In genomic region chrX:110436497-110436896, GRCh38 we compare ENCODE assay signal across 21 cellular contexts.
"Had no signal": no experiment of that assay in that cellular context is flagged by ENCODE, and none has a peak within 500 bp of the region (broad histone marks: within the 10 kb centered on the region; RNA-seq: fewer than 3 reads in every experiment).

No MANE protein-coding gene starts in this region.

- H3K4me3 Mint-ChIP-seq: naive thymus-derived CD4-positive, alpha-beta T cell; nephron progenitor cell; stimulated activated naive B cell treated with anti-CD40 and anti-IgM and Interleukin-4, amounts not matched to agents 10 μg/mL and 1 μg/mL and 100 μg/mL, for 72 hours had no signal

- H3K9me3 Mint-ChIP-seq: naive thymus-derived CD4-positive, alpha-beta T cell; nephron progenitor cell; stimulated activated naive B cell treated with anti-CD40 and anti-IgM and Interleukin-4, amounts not matched to agents 10 μg/mL and 1 μg/mL and 100 μg/mL, for 72 hours had no signal

- H2AFZ ChIP-seq: hepatocyte had no signal

- H3K36me3 Mint-ChIP-seq: naive thymus-derived CD4-positive, alpha-beta T cell; stimulated activated naive B cell treated with anti-CD40 and anti-IgM and Interleukin-4, amounts not matched to agents 10 μg/mL and 1 μg/mL and 100 μg/mL, for 72 hours had no signal

- H3K4me3 ChIP-seq: colonic mucosa, esophagus squamous epithelium, hepatocyte, lung, sigmoid colon, skin epidermis, stomach, thoracic aorta, transverse colon had no signal

- H3K79me2 ChIP-seq: hepatocyte had no signal

- H3K27me3 ChIP-seq: colonic mucosa, esophagus squamous epithelium, hepatocyte, transverse colon had no signal

- H3K27ac Mint-ChIP-seq: naive thymus-derived CD4-positive, alpha-beta T cell; nephron progenitor cell; stimulated activated naive B cell treated with anti-CD40 and anti-IgM and Interleukin-4, amounts not matched to agents 10 μg/mL and 1 μg/mL and 100 μg/mL, for 72 hours had no signal

- H3K9me3 ChIP-seq: colonic mucosa, esophagus squamous epithelium, sigmoid colon, stomach, thoracic aorta, transverse colon had no signal

- ATAC-seq: left colon; left ventricle myocardium superior; naive thymus-derived CD4-positive, alpha-beta T cell; stimulated activated naive B cell treated with anti-CD40 and anti-IgM and Interleukin-4, amounts not matched to agents 10 μg/mL and 1 μg/mL and 100 μg/mL, for 72 hours had no signal

- H3K4me1 ChIP-seq: colonic mucosa, esophagus squamous epithelium, sigmoid colon, stomach, transverse colon had no signal

- H3K4me1 Mint-ChIP-seq: naive thymus-derived CD4-positive, alpha-beta T cell; stimulated activated naive B cell treated with anti-CD40 and anti-IgM and Interleukin-4, amounts not matched to agents 10 μg/mL and 1 μg/mL and 100 μg/mL, for 72 hours had no signal

- DNase-seq: colonic mucosa; dermis blood vessel endothelial cell; esophagus squamous epithelium; foreskin fibroblast; left colon; left ventricle myocardium superior; mesendoderm; naive thymus-derived CD4-positive, alpha-beta T cell; nephron progenitor cell; posterior cingulate gyrus; sigmoid colon; stimulated activated CD4-positive, alpha-beta T cell treated with anti-CD3 and anti-CD28 coated beads, Interleukin-2, amount 100 ng/mL, for 24 hours; stimulated activated CD4-positive, alpha-beta T cell treated with anti-CD3 and anti-CD28 coated beads, Interleukin-4, amount 100 ng/mL, for 4 hours; stimulated activated naive B cell treated with anti-CD40 and anti-IgM and Interleukin-4, amounts not matched to agents 10 μg/mL and 1 μg/mL and 100 μg/mL, for 72 hours; stomach; substantia nigra; transverse colon had no signal

- H3K36me3 ChIP-seq: colonic mucosa, esophagus squamous epithelium, sigmoid colon, stomach, thoracic aorta, transverse colon had no signal

- H3K4me2 ChIP-seq: hepatocyte had no signal

- H3K27ac ChIP-seq: colonic mucosa, esophagus squamous epithelium, hepatocyte, sigmoid colon, skin epidermis, stomach, thoracic aorta, transverse colon had no signal
